ENCODE assay signal across 22 cellular contexts in the genomic region with DNA sequence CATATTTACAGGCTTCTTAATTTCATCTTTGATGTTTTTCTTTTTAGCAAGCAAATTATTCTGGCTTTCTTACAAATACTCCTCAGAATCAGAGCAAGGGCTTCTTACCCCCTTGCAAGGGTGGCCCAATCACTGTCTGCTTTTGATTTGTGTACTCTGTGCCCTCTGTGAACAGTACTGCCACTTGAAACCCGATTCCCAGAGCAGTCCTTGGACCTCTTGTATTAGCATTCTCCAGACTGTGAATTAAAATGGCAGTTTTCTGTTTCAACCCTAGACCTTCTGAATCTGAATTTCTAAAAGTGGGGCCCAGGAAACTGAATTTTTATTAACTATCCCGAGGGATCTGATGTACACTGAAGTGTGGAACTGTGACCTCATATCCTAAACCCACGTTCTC. TPM values are rescaled to one million over a fixed set of nuclear protein-coding genes. Genes with fewer than 3 reads are reported as not detected.
DNase-seq lines count a peak whose midpoint lies in the region; ATAC-seq and TF ChIP-seq lines count a peak whose summit lies in the region.
"Had no signal": no experiment of that assay in that cellular context is flagged by ENCODE, and none has a peak within 500 bp of the region (broad histone marks: within the 10 kb centered on the region; RNA-seq: fewer than 3 reads in every experiment).

No MANE protein-coding gene starts in this region.

- DNase-seq in HFFc6 (peak; percentile 3), NCI-H748 treated with DMSO at 0.1 percent for 48 hours (lab: John Stamatoyannopoulos, UW) (peak; percentile 4), left kidney (ENCODE audit: low read depth, low spot score) (peak; percentile 56), T-cell (no peak), T-helper 17 cell (no peak), MG63 (no peak)
- DNase-seq: activated CD4-positive, alpha-beta T cell treated with anti-CD3 and anti-CD28 coated beads for 4 hours; activated naive CD4-positive, alpha-beta T cell treated with Interleukin-2 at 50 U/mL for 16 hours; activated T-cell treated with anti-CD3 and anti-CD28 coated beads, Interleukin-2, amount 50 U/mL, for 48 hours; amniotic stem cell; CD4-positive, CD25-positive, alpha-beta regulatory T cell; lower lobe of right lung; NCI-H446; stimulated activated naive CD8-positive, alpha-beta T cell treated with anti-CD3 and anti-CD28 coated beads, Interleukin-15, amount 100 ng/mL, for 72 hours had no signal

- H3K4me3 Mint-ChIP-seq in HFFc6 (no peak overlapping the region; the same call in 1 of the 2 replicates), T-cell (no peak overlapping the region), T-helper 17 cell (no peak overlapping the region)
- H3K4me3 Mint-ChIP-seq: CD4-positive, CD25-positive, alpha-beta regulatory T cell; stimulated activated naive CD8-positive, alpha-beta T cell treated with anti-CD3 and anti-CD28 coated beads, Interleukin-15, amount 100 ng/mL, for 72 hours had no signal

- ATAC-seq in T-cell (replicated peaks in 1 of 4) (no peak), T-helper 17 cell (no peak)
- ATAC-seq: lower lobe of right lung; stimulated activated naive CD8-positive, alpha-beta T cell treated with anti-CD3 and anti-CD28 coated beads, Interleukin-15, amount 100 ng/mL, for 72 hours had no signal

- no peaks in the 10 kb centered on the region for H3K9me3 ChIP-seq in T-helper 17 cell (ENCODE audit: control insufficient read depth, low read length, poor library complexity, severe bottlenecking)
- no peaks in the 10 kb centered on the region; the same call in 1 of the 2 replicates for H3K9me3 ChIP-seq in MG63
- H3K9me3 ChIP-seq: esophagus muscularis mucosa, lower lobe of right lung, prostate gland had no signal

- CTCF ChIA-PET in T-cell (lab: Charles Lee) = no interaction called here

- H3K4me3 ChIP-seq in ACC112 (ENCODE audit: low read depth, low read length) (peak overlapping the region; percentile 7; the same call in 1 of the 2 replicates), MG63 (no peak overlapping the region)
- H3K4me3 ChIP-seq: coronary artery, esophagus muscularis mucosa, lower lobe of right lung, prostate gland had no signal

- no peaks in the 10 kb centered on the region for H3K36me3 ChIP-seq in ACC112 (ENCODE audit: insufficient read depth, low read length)
- no peaks in the 10 kb centered on the region for H3K36me3 ChIP-seq in MG63
- H3K36me3 ChIP-seq: esophagus muscularis mucosa, lower lobe of right lung, prostate gland had no signal

- no peak overlapping the region for H3K27ac Mint-ChIP-seq in HFFc6
- no peak overlapping the region for H3K27ac Mint-ChIP-seq in T-cell
- H3K27ac Mint-ChIP-seq in T-helper 17 cell = no peak overlapping the region
- H3K27ac Mint-ChIP-seq: CD4-positive, CD25-positive, alpha-beta regulatory T cell; stimulated activated naive CD8-positive, alpha-beta T cell treated with anti-CD3 and anti-CD28 coated beads, Interleukin-15, amount 100 ng/mL, for 72 hours had no signal

- peak overlapping the region; percentile 87 for H3K27ac ChIP-seq in ACC112 (ENCODE audit: low read depth, low read length)
- H3K27ac ChIP-seq: coronary artery, esophagus muscularis mucosa, lower lobe of right lung, prostate gland had no signal

- H3K4me1 Mint-ChIP-seq in HFFc6 (ENCODE audit: low read depth) (peaks cover 22% of the 10 kb centered on the region), T-cell (peaks cover 45 to 73% (median 56%) of the 10 kb centered on the region in 3 donors), T-helper 17 cell (peaks cover 15% of the 10 kb centered on the region)

- POLR2A ChIA-PET in T-cell (lab: Charles Lee) = no interaction called here

- H3K9me3 Mint-ChIP-seq in HFFc6 = peaks cover 13% of the 10 kb centered on the region
- H3K9me3 Mint-ChIP-seq in T-cell = peaks cover 8 to 18% (median 13%) of the 10 kb centered on the region in 3 donors

- peaks cover 39% of the 10 kb centered on the region for H3K4me1 ChIP-seq in ACC112 (ENCODE audit: control insufficient read depth, insufficient read depth, low read length, unreplicated experiment)
- H3K4me1 ChIP-seq: prostate gland had no signal

- H3K79me2 ChIP-seq in ACC112 (ENCODE audit: control insufficient read depth, insufficient read depth, low read length, unreplicated experiment) = no peaks in the 10 kb centered on the region

- H3K27me3 Mint-ChIP-seq in HFFc6 (ENCODE audit: insufficient read depth) (no peaks in the 10 kb centered on the region), T-cell (peaks cover 0 to 25% of the 10 kb centered on the region in 2 donors), T-helper 17 cell (no peaks in the 10 kb centered on the region)
- H3K27me3 Mint-ChIP-seq: CD4-positive, CD25-positive, alpha-beta regulatory T cell; stimulated activated naive CD8-positive, alpha-beta T cell treated with anti-CD3 and anti-CD28 coated beads, Interleukin-15, amount 100 ng/mL, for 72 hours had no signal

- H3K27me3 ChIP-seq in ACC112 (ENCODE audit: insufficient read depth, low read length) (no peaks in the 10 kb centered on the region), MG63 (no peaks in the 10 kb centered on the region)
- H3K27me3 ChIP-seq: esophagus muscularis mucosa had no signal

- TF ChIP-seq CTCF in HFFc6 (IDR thresholded peaks at IDR 0.05) = no peak

- H2AFZ ChIP-seq in ACC112 (ENCODE audit: low read length, unreplicated experiment) = peak overlapping the region; percentile 25

- peaks cover 6% of the 10 kb centered on the region; the same call in 1 of the 2 replicates for H3K36me3 Mint-ChIP-seq in HFFc6 (ENCODE audit: low read depth)
- peaks cover 10% of the 10 kb centered on the region for H3K36me3 Mint-ChIP-seq in T-cell
- H3K36me3 Mint-ChIP-seq in T-helper 17 cell (ENCODE audit: low read depth) = no peaks in the 10 kb centered on the region

RNA-seq across cellular contexts. Expression of a gene that starts 14.8 kb away (rescaled TPM):
- total RNA-seq in HFFc6 (2021; fragmentation: NEBNext Ultra II Directional; extraction: Animal tissue kit (Norgen Biotek cat#: 25700)) = not detected
- total RNA-seq in T-cell (not detected), T-helper 17 cell (not detected)
- not detected in 2 replicates for total RNA-seq in MG63 (2014; rRNA removed; shearing (Covaris generic); ENCODE audit: low replicate concordance)
- total RNA-seq: bronchial epithelial cell; CD4-positive, CD25-positive, alpha-beta regulatory T cell; esophagus muscularis mucosa; G401; lower lobe of right lung; SK-MEL-5; T-helper 2 cell treated with Interferon-gamma antibody and Interleukin-4, amounts not matched to agents 100 ng/mL and 5 ng/mL, for 36 hours had no signal

Comparison
In these comparisons a context has a peak if more than half of its experiments do, and no peak if none do; other contexts are left out.
1. DNase-seq: peak in HFFc6 (single experiment), NCI-H748 treated with DMSO at 0.1 percent for 48 hours (single experiment) and left kidney (single experiment); none in T-cell (0 of 34), T-helper 17 cell (0 of 3) and MG63 (single experiment).